In the genomic region with DNA sequence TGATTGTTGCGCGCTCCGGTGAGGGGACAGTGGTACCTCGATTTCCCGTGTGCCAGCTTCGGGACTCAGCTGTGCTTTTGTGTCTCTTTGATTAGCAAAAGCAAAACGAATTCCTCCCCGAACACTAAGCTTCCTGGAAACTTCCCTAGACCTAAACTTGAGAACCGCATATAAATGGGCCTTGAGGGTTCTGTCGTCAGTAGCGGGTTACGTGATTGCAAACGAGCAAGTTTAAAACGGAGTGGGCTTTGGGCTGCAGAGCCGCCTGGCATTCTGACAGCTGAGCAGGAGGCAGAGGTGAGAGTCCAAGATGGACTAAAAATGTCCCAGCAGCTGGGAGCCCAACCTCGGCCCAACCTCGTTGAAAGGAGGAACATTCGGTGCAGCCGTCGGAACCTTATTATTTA, we compare ENCODE assay signal across 8 cellular contexts. TPM values are rescaled to one million over a fixed set of nuclear protein-coding genes. Genes with fewer than 3 reads are reported as not detected.
A peak's percentile ranks its signal among the peaks of the same experiment; 100 is the strongest.
DNase-seq lines count a peak whose midpoint lies in the region; ATAC-seq and TF ChIP-seq lines count a peak whose summit lies in the region.

No MANE protein-coding gene starts in this region.

- H3K9me3 ChIP-seq in left lung (no peaks in the 10 kb centered on the region), stomach smooth muscle (ENCODE audit: control insufficient read depth in 2 of 2, low read length in 2 of 2) (no peaks in the 10 kb centered on the region)

- H3K27me3 ChIP-seq in left lung (no peaks in the 10 kb centered on the region), stomach smooth muscle (ENCODE audit: control insufficient read depth in 1 of 2, insufficient read depth in 2 of 2, low read length in 2 of 2) (no peaks in the 10 kb centered on the region)

- H3K4me3 ChIP-seq in AG09309 (ENCODE audit: control insufficient read depth, low read depth, low read length) = peak overlapping the region; percentile 87
- peak overlapping the region; percentile 78 for H3K4me3 ChIP-seq in choroid plexus epithelial cell (ENCODE audit: low read depth, low read length)
- H3K4me3 ChIP-seq in left lung = peak overlapping the region; percentile 64 to 82
- peak overlapping the region; percentile 82 to 93 for H3K4me3 ChIP-seq in stomach smooth muscle (ENCODE audit: low read length in 2 of 2)

- intact Hi-C loops in left lung (cut with DNase I) = no loop called here

- TF ChIP-seq CTCF in AG09309 (IDR thresholded peaks at IDR 0.05; ENCODE audit: control insufficient read depth, insufficient read depth, low read depth, low read length, missing control alignments) (no peak), RWPE1 (conservative IDR thresholded peaks at IDR 0.05; ENCODE audit: low read depth) (no peak), choroid plexus epithelial cell (conservative IDR thresholded peaks at IDR 0.05; ENCODE audit: low read depth, low read length) (no peak), left lung (IDR thresholded peaks at IDR 0.05) (no peak)

- peak overlapping the region; percentile 81 to 91 for H3K9ac ChIP-seq in stomach smooth muscle (ENCODE audit: low read length in 2 of 2)

- H3K36me3 ChIP-seq in left lung = no peaks in the 10 kb centered on the region
- H3K36me3 ChIP-seq in stomach smooth muscle (ENCODE audit: control insufficient read depth in 2 of 2, insufficient read depth in 2 of 2, low read length in 2 of 2) = no peaks in the 10 kb centered on the region

- ATAC-seq in GM19397 (IDR thresholded peaks at IDR 0.05; ENCODE audit: unreplicated experiment) (peak; percentile 0), left lung (no peak), HG03108 (IDR thresholded peaks at IDR 0.05; ENCODE audit: unreplicated experiment) (no peak), GM18511 (IDR thresholded peaks at IDR 0.05; ENCODE audit: unreplicated experiment) (no peak)

- H3K27ac ChIP-seq in RWPE1 (peak overlapping the region; percentile 92), left lung (peak overlapping the region; percentile 94 to 95), stomach smooth muscle (ENCODE audit: low read length) (peak overlapping the region; percentile 89)

- no peak for DNase-seq in AG09309 (ENCODE audit: low read depth)
- no peak for DNase-seq in RWPE1 (ENCODE audit: low spot score)
- DNase-seq in choroid plexus epithelial cell (ENCODE audit: low read depth) = peak; percentile 45
- peak; percentile 46 to 68 for DNase-seq in left lung

- H3K4me1 ChIP-seq in left lung (peaks cover 26 to 54% of the 10 kb centered on the region in 2 donors), stomach smooth muscle (ENCODE audit: control insufficient read depth, insufficient read depth, low read length) (peaks cover 14% of the 10 kb centered on the region)

- CTCF ChIA-PET in RWPE1 (lab: Yijun Ruan, JAX) = no interaction called here

- POLR2A ChIA-PET in RWPE1 (lab: Yijun Ruan, JAX; ENCODE audit: low non-redundant PET) = no interaction called here

RNA-seq across cellular contexts. Expression of a gene that starts 1.2 kb away (rescaled TPM):
- 10 to 100 TPM; 42.9 to 60.4 TPM for total RNA-seq in left lung

Comparison
In these comparisons a context has a peak if more than half of its experiments do, and no peak if none do; other contexts are left out.
1. DNase-seq: peak in choroid plexus epithelial cell (single experiment) and left lung (2 of 2); none in AG09309 (single experiment) and RWPE1 (single experiment).
2. Peak in every context shown above with its lines, with median percentiles within 50 percentile points of each other: H3K4me3 ChIP-seq and H3K27ac ChIP-seq.